23 cellular contexts compared by ENCODE assay signal in genomic region chr1:236717811-236718210, GRCh38. TPM values are rescaled to one million over a fixed set of nuclear protein-coding genes. Genes with fewer than 3 reads are reported as not detected.
"Had no signal": no experiment of that assay in that cellular context is flagged by ENCODE, and none has a peak within 500 bp of the region (broad histone marks: within the 10 kb centered on the region; RNA-seq: fewer than 3 reads in every experiment).

No MANE protein-coding gene starts in this region.

- DNase-seq: colonic mucosa; dermis blood vessel endothelial cell; effector memory CD4-positive, alpha-beta T cell; foreskin keratinocyte; hippocampal formation; immature natural killer cell; islet precursor cell; kidney glomerular epithelial cell; mesenchymal stem cell; mucosa of descending colon; naive B cell; pancreas; stimulated activated CD4-positive, alpha-beta T cell treated with anti-CD3 and anti-CD28 coated beads, Interleukin-2, amount 100 ng/mL, for 24 hours; stimulated activated CD4-positive, alpha-beta T cell treated with anti-CD3 and anti-CD28 coated beads, Interleukin-4, amount 100 ng/mL, for 24 hours; stimulated activated naive CD4-positive, alpha-beta T cell treated with Interleukin-2 at 50 U/mL for 16 hours; stomach; upper lobe of left lung had no signal

- H3K36me3 ChIP-seq: colonic mucosa, neutrophil, pancreas, stomach, tibial nerve, upper lobe of left lung had no signal

- H3K9me3 ChIP-seq: colonic mucosa, esophagus muscularis mucosa, mucosa of descending colon, neutrophil, pancreas, stomach, tibial nerve, upper lobe of left lung had no signal

- H3K4me3 ChIP-seq: colonic mucosa, esophagus muscularis mucosa, mucosa of descending colon, pancreas, stomach, tibial nerve, upper lobe of left lung had no signal

- H3K27ac ChIP-seq: colonic mucosa, foreskin keratinocyte, neutrophil, pancreas, stomach, tibial nerve, upper lobe of left lung had no signal

- H3K4me1 ChIP-seq: colonic mucosa, foreskin keratinocyte, pancreas, upper lobe of left lung had no signal

- ATAC-seq: foreskin keratinocyte; mucosa of descending colon; natural killer cell treated with Interleukin-12 subunit alpha and Interleukin-12 subunit beta and Interleukin-15 and Interleukin-18, amount 100 ng/mL, for 72 hours; pancreas; sciatic nerve; stimulated activated effector memory CD8-positive, alpha-beta T cell treated with anti-CD3 and anti-CD28 coated beads, Interleukin-12 subunit alpha, Interleukin-12 subunit beta, amount 100 ng/mL, for 72 hours had no signal

- H3K27me3 ChIP-seq: colonic mucosa, esophagus muscularis mucosa, foreskin keratinocyte, pancreas, tibial nerve, upper lobe of left lung had no signal

RNA-seq across cellular contexts. Expression of gene ACTN2, which starts 31.5 kb away (rescaled TPM):
- total RNA-seq: dermis blood vessel endothelial cell, foreskin keratinocyte had no signal
- polyA plus RNA-seq: foreskin keratinocyte, immature natural killer cell had no signal
